Comparison of ENCODE assay signal across 28 cellular contexts in genomic region chr5:172830275-172830799, GRCh38. TPM values are rescaled to one million over a fixed set of nuclear protein-coding genes. Genes with fewer than 3 reads are reported as not detected.
A peak's percentile ranks its signal among the peaks of the same experiment; 100 is the strongest.
DNase-seq lines count a peak whose midpoint lies in the region; ATAC-seq and TF ChIP-seq lines count a peak whose summit lies in the region.
"Had no signal": no experiment of that assay in that cellular context is flagged by ENCODE, and none has a peak within 500 bp of the region (broad histone marks: within the 10 kb centered on the region; RNA-seq: fewer than 3 reads in every experiment).

No MANE protein-coding gene starts in this region.

- H3K36me3 ChIP-seq in RWPE2 (ENCODE audit: low read depth), result peaks cover under 1% of the 10 kb centered on the region
- H3K36me3 ChIP-seq: esophagus muscularis mucosa had no signal

- peak overlapping the region; percentile 31 to 65 for H3K27ac Mint-ChIP-seq in natural killer cell treated with Interleukin-12 subunit alpha and Interleukin-12 subunit beta and Interleukin-15 and Interleukin-18, amount 100 ng/mL, for 72 hours
- peak overlapping the region; percentile 53 for H3K27ac Mint-ChIP-seq in type B pancreatic cell
- no peak overlapping the region for H3K27ac Mint-ChIP-seq in nephron progenitor cell
- H3K27ac Mint-ChIP-seq in activated naive CD8-positive, alpha-beta T cell treated with anti-CD3 and anti-CD28 coated beads for 36 hours, result no peak overlapping the region
- H3K27ac Mint-ChIP-seq: activated naive CD8-positive, alpha-beta T cell; activated T-helper 1 cell treated with anti-CD3 and anti-CD28 coated beads, Interleukin-12 subunit alpha, Interleukin-12 subunit beta, Interleukin-2, Interleukin-4 antibody, amounts not matched to agents 30 ng/mL and 10 ng/mL and 1 ng/mL, durations not matched to agents 14 hours and 24 hours and 36 hours; CD8-positive, alpha-beta T cell; dendritic cell treated with granulocyte-macrophage colony-stimulating factor and Interleukin-4, amounts not matched to agents 40 ng/mL and 50 ng/mL, for 4 days; endodermal cell; stimulated activated memory B cell treated with anti-CD40 and anti-IgM and Interleukin-4, amounts not matched to agents 10 μg/mL and 1 μg/mL and 100 μg/mL, for 72 hours; T-helper 17 cell had no signal

- H3K4me3 Mint-ChIP-seq in natural killer cell treated with Interleukin-12 subunit alpha and Interleukin-12 subunit beta and Interleukin-15 and Interleukin-18, amount 100 ng/mL, for 72 hours, result no peak overlapping the region
- H3K4me3 Mint-ChIP-seq in type B pancreatic cell (no peak overlapping the region), nephron progenitor cell (no peak overlapping the region)
- H3K4me3 Mint-ChIP-seq in activated naive CD8-positive, alpha-beta T cell treated with anti-CD3 and anti-CD28 coated beads for 36 hours, result no peak overlapping the region
- H3K4me3 Mint-ChIP-seq: activated naive CD8-positive, alpha-beta T cell; activated T-helper 1 cell treated with anti-CD3 and anti-CD28 coated beads, Interleukin-12 subunit alpha, Interleukin-12 subunit beta, Interleukin-2, Interleukin-4 antibody, amounts not matched to agents 30 ng/mL and 10 ng/mL and 1 ng/mL, durations not matched to agents 14 hours and 24 hours and 36 hours; CD8-positive, alpha-beta T cell; central memory CD8-positive, alpha-beta T cell; dendritic cell treated with granulocyte-macrophage colony-stimulating factor and Interleukin-4, amounts not matched to agents 40 ng/mL and 50 ng/mL, for 4 days; endodermal cell; stimulated activated memory B cell treated with anti-CD40 and anti-IgM and Interleukin-4, amounts not matched to agents 10 μg/mL and 1 μg/mL and 100 μg/mL, for 72 hours; T-helper 17 cell had no signal

- peaks cover 16% of the 10 kb centered on the region for H3K36me3 Mint-ChIP-seq in natural killer cell treated with Interleukin-12 subunit alpha and Interleukin-12 subunit beta and Interleukin-15 and Interleukin-18, amount 100 ng/mL, for 72 hours
- H3K36me3 Mint-ChIP-seq in type B pancreatic cell (no peaks in the 10 kb centered on the region), nephron progenitor cell (ENCODE audit: low read depth) (peaks cover 14% of the 10 kb centered on the region)
- H3K36me3 Mint-ChIP-seq in activated naive CD8-positive, alpha-beta T cell treated with anti-CD3 and anti-CD28 coated beads for 36 hours, result no peaks in the 10 kb centered on the region

- no peak for ATAC-seq in RWPE2 (ENCODE audit: low read depth)
- ATAC-seq in natural killer cell treated with Interleukin-12 subunit alpha and Interleukin-12 subunit beta and Interleukin-15 and Interleukin-18, amount 100 ng/mL, for 72 hours, result no peak
- ATAC-seq: activated CD4-positive, CD25-positive, alpha-beta regulatory T cell treated with anti-CD3 and anti-CD28 coated beads, Interleukin-2, amount 50 U/mL, for 24 hours; CD8-positive, alpha-beta T cell; HepG2; SK-N-SH treated with all-trans-retinoic acid at 6 μM for 48 hours; stimulated activated memory B cell treated with anti-CD40 and anti-IgM and Interleukin-4, amounts not matched to agents 10 μg/mL and 1 μg/mL and 100 μg/mL, for 72 hours; T-helper 17 cell had no signal

- no peaks in the 10 kb centered on the region for H3K27me3 ChIP-seq in RWPE2 (ENCODE audit: insufficient read depth, poor library complexity, severe bottlenecking)
- H3K27me3 ChIP-seq: esophagus muscularis mucosa had no signal

- H3K27ac ChIP-seq in RWPE2 (ENCODE audit: poor library complexity, severe bottlenecking), result peak overlapping the region; percentile 21
- H3K27ac ChIP-seq: 22Rv1, esophagus muscularis mucosa had no signal

- H3K27me3 Mint-ChIP-seq in natural killer cell treated with Interleukin-12 subunit alpha and Interleukin-12 subunit beta and Interleukin-15 and Interleukin-18, amount 100 ng/mL, for 72 hours, result no peaks in the 10 kb centered on the region
- H3K27me3 Mint-ChIP-seq in type B pancreatic cell, result peaks cover 3% of the 10 kb centered on the region
- peaks cover 9% of the 10 kb centered on the region for H3K27me3 Mint-ChIP-seq in nephron progenitor cell (ENCODE audit: low read depth, poor library complexity)
- H3K27me3 Mint-ChIP-seq in activated naive CD8-positive, alpha-beta T cell treated with anti-CD3 and anti-CD28 coated beads for 36 hours, result no peaks in the 10 kb centered on the region
- H3K27me3 Mint-ChIP-seq: activated naive CD8-positive, alpha-beta T cell; central memory CD8-positive, alpha-beta T cell; dendritic cell treated with granulocyte-macrophage colony-stimulating factor and Interleukin-4, amounts not matched to agents 40 ng/mL and 50 ng/mL, for 4 days; stimulated activated memory B cell treated with anti-CD40 and anti-IgM and Interleukin-4, amounts not matched to agents 10 μg/mL and 1 μg/mL and 100 μg/mL, for 72 hours; T-helper 17 cell had no signal

- DNase-seq in NCI-H1417 (lab: John Stamatoyannopoulos, UW) (peak in 2 of 3 experiments; percentile 37 to 62), NCI-H1417 treated with DMSO at 0.1 percent for 48 hours (lab: John Stamatoyannopoulos, UW) (no peak), RWPE2 (ENCODE audit: low spot score) (no peak), type B pancreatic cell (ENCODE audit: extremely low spot score, unreplicated experiment) (no peak), NCI-H187 treated with DMSO at 0.1 percent for 48 hours (lab: John Stamatoyannopoulos, UW) (no peak), nephron progenitor cell (no peak)
- no peak for DNase-seq in natural killer cell treated with Interleukin-12 subunit alpha and Interleukin-12 subunit beta and Interleukin-15 and Interleukin-18, amount 100 ng/mL, for 72 hours (ENCODE audit: low spot score)
- DNase-seq in activated naive CD8-positive, alpha-beta T cell treated with anti-CD3 and anti-CD28 coated beads for 36 hours, result no peak
- DNase-seq: activated CD4-positive, alpha-beta T cell treated with anti-CD3 and anti-CD28 coated beads, Interleukin-2, amount 50 U/mL, for 48 hours; CD8-positive, alpha-beta T cell; DMS 273 treated with DMSO at 0.1 percent for 48 hours; endodermal cell; NCI-H1048; NCI-H2081; occipital lobe; stimulated activated CD4-positive, alpha-beta T cell treated with anti-CD3 and anti-CD28 coated beads, Interleukin-12 subunit alpha, Interleukin-12 subunit beta, amount 100 ng/mL, for 4 hours; stimulated activated CD4-positive, alpha-beta T cell treated with anti-CD3 and anti-CD28 coated beads, Interleukin-4, amount 100 ng/mL, for 24 hours; T-helper 17 cell had no signal

- peaks cover 15% of the 10 kb centered on the region for H3K4me1 ChIP-seq in RWPE2 (ENCODE audit: insufficient read depth, poor library complexity, severe bottlenecking)

- H3K9me3 Mint-ChIP-seq in natural killer cell treated with Interleukin-12 subunit alpha and Interleukin-12 subunit beta and Interleukin-15 and Interleukin-18, amount 100 ng/mL, for 72 hours, result peaks cover 8% of the 10 kb centered on the region
- H3K9me3 Mint-ChIP-seq in type B pancreatic cell, result peaks cover 8% of the 10 kb centered on the region
- H3K9me3 Mint-ChIP-seq in nephron progenitor cell, result peaks cover 23% of the 10 kb centered on the region
- peaks cover 12% of the 10 kb centered on the region for H3K9me3 Mint-ChIP-seq in activated naive CD8-positive, alpha-beta T cell treated with anti-CD3 and anti-CD28 coated beads for 36 hours

- no peak for TF ChIP-seq CTCF in RWPE2 (IDR thresholded peaks at IDR 0.05; ENCODE audit: poor library complexity, severe bottlenecking)
- no peak for TF ChIP-seq CTCF in type B pancreatic cell (conservative IDR thresholded peaks at IDR 0.05)
- TF ChIP-seq CTCF in nephron progenitor cell (IDR thresholded peaks at IDR 0.05), result no peak

- H3K4me3 ChIP-seq in RWPE2 (ENCODE audit: severe bottlenecking), result no peak overlapping the region
- H3K4me3 ChIP-seq: esophagus muscularis mucosa had no signal

- H3K4me1 Mint-ChIP-seq in natural killer cell treated with Interleukin-12 subunit alpha and Interleukin-12 subunit beta and Interleukin-15 and Interleukin-18, amount 100 ng/mL, for 72 hours (ENCODE audit: low read depth in 2 of 2), result peaks cover 11 to 14% of the 10 kb centered on the region in 2 donors
- H3K4me1 Mint-ChIP-seq in type B pancreatic cell (ENCODE audit: unreplicated experiment), result peaks cover 17% of the 10 kb centered on the region
- H3K4me1 Mint-ChIP-seq in nephron progenitor cell, result peaks cover 55% of the 10 kb centered on the region
- peaks cover 12% of the 10 kb centered on the region for H3K4me1 Mint-ChIP-seq in activated naive CD8-positive, alpha-beta T cell treated with anti-CD3 and anti-CD28 coated beads for 36 hours

- H3K9me3 ChIP-seq in RWPE2 (ENCODE audit: severe bottlenecking), result peaks cover 5% of the 10 kb centered on the region

RNA-seq across cellular contexts. Expression of gene ERGIC1, which starts 3.7 kb away (rescaled TPM):
- total RNA-seq in natural killer cell treated with Interleukin-12 subunit alpha and Interleukin-12 subunit beta and Interleukin-15 and Interleukin-18, amount 100 ng/mL, for 72 hours, result 10 to 100 TPM; 50.8 to 51.4 TPM
- 85.2 and 105 TPM in 2 replicates for total RNA-seq in type B pancreatic cell (ENCODE audit: low replicate concordance)
- 10 to 100 TPM; 45.9 to 46.9 TPM for total RNA-seq in activated naive CD8-positive, alpha-beta T cell treated with anti-CD3 and anti-CD28 coated beads for 36 hours

RNA-seq across cellular contexts. Expression of gene DUSP1, which starts 59.3 kb away (rescaled TPM):
- 10 to 100 TPM; 12.4 to 13.6 TPM for total RNA-seq in natural killer cell treated with Interleukin-12 subunit alpha and Interleukin-12 subunit beta and Interleukin-15 and Interleukin-18, amount 100 ng/mL, for 72 hours
- total RNA-seq in type B pancreatic cell (ENCODE audit: low replicate concordance), result 50.9 and 163 TPM in 2 replicates
- total RNA-seq in activated naive CD8-positive, alpha-beta T cell treated with anti-CD3 and anti-CD28 coated beads for 36 hours, result 1 to 10 TPM; 8.7 to 8.9 TPM

Comparison
In these comparisons a context has a peak if more than half of its experiments do, and no peak if none do; other contexts are left out.
1. DNase-seq: peak in NCI-H1417 (2 of 3); none in NCI-H1417 treated with DMSO at 0.1 percent for 48 hours (single experiment), RWPE2 (single experiment), natural killer cell treated with Interleukin-12 subunit alpha and Interleukin-12 subunit beta and Interleukin-15 and Interleukin-18, amount 100 ng/mL, for 72 hours (single experiment), type B pancreatic cell (single experiment), NCI-H187 treated with DMSO at 0.1 percent for 48 hours (single experiment), nephron progenitor cell (single experiment) and activated naive CD8-positive, alpha-beta T cell treated with anti-CD3 and anti-CD28 coated beads for 36 hours (single experiment).
2. H3K27ac Mint-ChIP-seq: peak in natural killer cell treated with Interleukin-12 subunit alpha and Interleukin-12 subunit beta and Interleukin-15 and Interleukin-18, amount 100 ng/mL, for 72 hours (2 of 2) and type B pancreatic cell (single experiment); none in nephron progenitor cell (single experiment) and activated naive CD8-positive, alpha-beta T cell treated with anti-CD3 and anti-CD28 coated beads for 36 hours (single experiment).